ENCODE assay signal across 8 cellular contexts in genomic region chr10:26931223-26931622, GRCh38.
DNase-seq lines count a peak whose midpoint lies in the region; ATAC-seq and TF ChIP-seq lines count a peak whose summit lies in the region.

No MANE protein-coding gene starts in this region.

- H3K36me3 ChIP-seq in Caco-2 (ENCODE audit: control insufficient read depth, insufficient read depth, low read length): no peaks in the 10 kb centered on the region
- no peaks in the 10 kb centered on the region for H3K36me3 ChIP-seq in HUES6 (ENCODE audit: control insufficient read depth, insufficient read depth, low read length)
- H3K36me3 ChIP-seq in iPS-15b (ENCODE audit: control insufficient read depth, insufficient read depth, low read length): no peaks in the 10 kb centered on the region
- H3K36me3 ChIP-seq in urinary bladder (ENCODE audit: insufficient read depth): no peaks in the 10 kb centered on the region

- H3K9ac ChIP-seq in HUES6 (ENCODE audit: low read length) (no peak overlapping the region), iPS-15b (ENCODE audit: low read depth, low read length) (no peak overlapping the region)

- no TSS peak for BruUV-seq in Caco-2 (replicated peaks; lab: Mats Ljungman, UMichigan)

- CTCF ChIA-PET in Caco-2 (lab: Charles Lee): no interaction called here

- H3K9me3 ChIP-seq in Caco-2 (0 out of 2 replicates have a peak, but pooled peaks cover 4% of the 10 kb centered on the region), HUES6 (ENCODE audit: control insufficient read depth, insufficient read depth, low read depth, low read length) (no peaks in the 10 kb centered on the region), iPS-15b (ENCODE audit: control insufficient read depth, insufficient read depth, low read length) (no peaks in the 10 kb centered on the region)

- POLR2A ChIA-PET in Caco-2 (lab: Charles Lee): no interaction called here
- POLR2A ChIA-PET in naive thymus-derived CD8-positive, alpha-beta T cell (lab: Charles Lee): no interaction called here

- H3K4me1 ChIP-seq in Caco-2 (no peaks in the 10 kb centered on the region; the same call in 1 of the 2 replicates), HUES6 (ENCODE audit: control insufficient read depth, insufficient read depth, low read length) (0 out of 2 replicates have a peak, but pooled peaks cover 4% of the 10 kb centered on the region), iPS-15b (ENCODE audit: control insufficient read depth, insufficient read depth, low read length) (peaks cover 3% of the 10 kb centered on the region), urinary bladder (ENCODE audit: insufficient read depth) (no peaks in the 10 kb centered on the region)

- H3K4me3 ChIP-seq in Caco-2 (ENCODE audit: low read depth, low read length) (peak overlapping the region; percentile 26), HUES6 (ENCODE audit: low read depth, low read length) (peak overlapping the region; percentile 21), iPS-15b (ENCODE audit: low read depth, low read length) (peak overlapping the region; percentile 8), urinary bladder (ENCODE audit: low read depth, low read length) (peak overlapping the region; percentile 8)

- no peaks in the 10 kb centered on the region for H3K36me3 Mint-ChIP-seq in Caco-2 (ENCODE audit: insufficient read depth, unreplicated experiment)
- H3K36me3 Mint-ChIP-seq in naive thymus-derived CD8-positive, alpha-beta T cell: peaks cover 0 to 8% (median 3%) of the 10 kb centered on the region in 3 donors

- TF ChIP-seq CTCF in Caco-2 (IDR thresholded peaks at IDR 0.05; ENCODE audit: insufficient read depth in 1 of 2, low read depth in 1 of 2, low read length in 1 of 2, severe bottlenecking in 1 of 2, unreplicated experiment in 1 of 2): no peak

- intact Hi-C loops in Caco-2 (cut with micrococcal nuclease; ENCODE audit: unreplicated experiment): no loop called here
- intact Hi-C loops in head of caudate nucleus (cut with DNase I): no loop called here

- no peaks in the 10 kb centered on the region for H3K4me1 Mint-ChIP-seq in Caco-2 (ENCODE audit: low read depth, unreplicated experiment)
- peaks cover 2 to 6% (median 5%) of the 10 kb centered on the region in 4 donors for H3K4me1 Mint-ChIP-seq in naive thymus-derived CD8-positive, alpha-beta T cell

- no peak overlapping the region for H3K27ac ChIP-seq in HUES6 (ENCODE audit: low read depth, low read length)
- H3K27ac ChIP-seq in urinary bladder (ENCODE audit: low read depth): no peak overlapping the region

- no peaks in the 10 kb centered on the region for H3K27me3 ChIP-seq in Caco-2 (replicated peaks; ENCODE audit: control insufficient read depth, insufficient read depth, low read length)
- H3K27me3 ChIP-seq in HUES6 (ENCODE audit: control insufficient read depth, insufficient read depth, low read length): no peaks in the 10 kb centered on the region
- H3K27me3 ChIP-seq in iPS-15b (ENCODE audit: control insufficient read depth, insufficient read depth, low read length): no peaks in the 10 kb centered on the region

- peak; percentile 65 for ATAC-seq in GM21367 (IDR thresholded peaks at IDR 0.05; ENCODE audit: unreplicated experiment)
- ATAC-seq in naive thymus-derived CD8-positive, alpha-beta T cell: no peak

- peaks cover 15% of the 10 kb centered on the region for H3K27me3 Mint-ChIP-seq in Caco-2 (ENCODE audit: insufficient read depth, unreplicated experiment)
- peaks cover 0 to 7% (median 0%) of the 10 kb centered on the region in 5 donors for H3K27me3 Mint-ChIP-seq in naive thymus-derived CD8-positive, alpha-beta T cell

- H3K27ac Mint-ChIP-seq in Caco-2 (ENCODE audit: unreplicated experiment): no peak overlapping the region
- H3K27ac Mint-ChIP-seq in naive thymus-derived CD8-positive, alpha-beta T cell: no peak overlapping the region

- DNase-seq in Caco-2 (peak; percentile 70 to 75), ecto neural progenitor cell (ENCODE audit: low spot score) (no peak), head of caudate nucleus (no peak)
- DNase-seq in naive thymus-derived CD8-positive, alpha-beta T cell: no peak

- H3K4me3 Mint-ChIP-seq in Caco-2 (ENCODE audit: unreplicated experiment): peak overlapping the region; percentile 70
- peak overlapping the region in 5 of 10 donors; percentile 38 to 67 (median 46) for H3K4me3 Mint-ChIP-seq in naive thymus-derived CD8-positive, alpha-beta T cell

- 8% methylated on average over 21 of the region's 21 CpGs for WGBS in urinary bladder

- H3K9me3 Mint-ChIP-seq in Caco-2 (ENCODE audit: unreplicated experiment): no peaks in the 10 kb centered on the region
- no peaks in the 10 kb centered on the region for H3K9me3 Mint-ChIP-seq in naive thymus-derived CD8-positive, alpha-beta T cell

Comparison
In these comparisons a context has a peak if more than half of its experiments do, and no peak if none do; other contexts are left out.
1. DNase-seq: peak in Caco-2 (2 of 2); none in ecto neural progenitor cell (single experiment), naive thymus-derived CD8-positive, alpha-beta T cell (0 of 10) and head of caudate nucleus (0 of 42).
2. Peak in every context shown above with its lines, with median percentiles within 50 percentile points of each other: H3K4me3 ChIP-seq.